1 cellular context compared by ENCODE assay signal in the genomic region with DNA sequence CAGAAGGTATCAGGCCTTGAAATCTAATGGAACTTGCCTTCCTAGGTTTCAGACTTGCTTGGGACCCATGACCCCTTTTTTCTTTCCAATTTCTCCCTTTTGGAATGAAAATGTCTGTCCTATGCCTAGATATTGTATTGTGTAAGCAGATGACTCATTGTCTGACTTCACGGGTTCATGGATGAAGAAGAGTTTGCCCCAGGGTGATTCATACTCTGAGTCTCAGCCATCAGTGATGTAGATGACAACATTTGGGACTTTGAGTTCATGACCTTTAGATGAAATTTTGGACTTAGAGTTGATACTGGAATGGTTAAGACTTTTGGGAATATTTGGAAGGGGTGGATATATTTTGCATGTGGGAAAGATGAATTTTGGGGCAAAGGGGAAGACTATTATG.
TF ChIP-seq lines count a peak whose summit lies in the region.

No MANE protein-coding gene starts in this region.

TF ChIP-seq in K562, 482 proteins besides CTCF, POLR2A, EP300 and RAD21 (continued from another document):
- TF ChIP-seq, protein P1, sequence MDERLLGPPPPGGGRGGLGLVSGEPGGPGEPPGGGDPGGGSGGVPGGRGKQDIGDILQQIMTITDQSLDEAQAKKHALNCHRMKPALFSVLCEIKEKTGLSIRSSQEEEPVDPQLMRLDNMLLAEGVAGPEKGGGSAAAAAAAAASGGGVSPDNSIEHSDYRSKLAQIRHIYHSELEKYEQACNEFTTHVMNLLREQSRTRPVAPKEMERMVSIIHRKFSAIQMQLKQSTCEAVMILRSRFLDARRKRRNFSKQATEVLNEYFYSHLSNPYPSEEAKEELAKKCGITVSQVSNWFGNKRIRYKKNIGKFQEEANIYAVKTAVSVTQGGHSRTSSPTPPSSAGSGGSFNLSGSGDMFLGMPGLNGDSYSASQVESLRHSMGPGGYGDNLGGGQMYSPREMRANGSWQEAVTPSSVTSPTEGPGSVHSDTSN (CRISPR knock-in tag; IDR thresholded peaks at IDR 0.05; ENCODE audit: low read depth): no peak
- TF ChIP-seq, protein P1 (tag; conservative IDR thresholded peaks at IDR 0.05; ENCODE audit: low read depth): no peak
